Comparison of ENCODE assay signal across 16 cellular contexts in genomic region chr5:59300930-59301329, GRCh38.
"Had no signal": no experiment of that assay in that cellular context is flagged by ENCODE, and none has a peak within 500 bp of the region (broad histone marks: within the 10 kb centered on the region; RNA-seq: fewer than 3 reads in every experiment).

No MANE protein-coding gene starts in this region.

- H3K9me3 Mint-ChIP-seq: stimulated activated naive CD8-positive, alpha-beta T cell treated with anti-CD3 and anti-CD28 coated beads, Interleukin-15, Interleukin-2, amounts not matched to agents 100 ng/mL and 50 ng/mL, for 24 hours had no signal

- H3K36me3 Mint-ChIP-seq: natural killer cell treated with Interleukin-12 subunit alpha and Interleukin-12 subunit beta and Interleukin-15 and Interleukin-18, amount 100 ng/mL, for 72 hours had no signal

- H3K27me3 Mint-ChIP-seq: activated CD4-positive, alpha-beta T cell treated with anti-CD3 and anti-CD28 coated beads for 36 hours; stimulated activated naive CD8-positive, alpha-beta T cell treated with anti-CD3 and anti-CD28 coated beads, Interleukin-15, Interleukin-2, amounts not matched to agents 100 ng/mL and 50 ng/mL, for 24 hours had no signal

- H3K9me3 ChIP-seq: uterus had no signal

- H3K36me3 ChIP-seq: uterus, WERI-Rb-1 had no signal

- H3K4me1 ChIP-seq: uterus had no signal

- H3K27ac ChIP-seq: WERI-Rb-1 had no signal

- H3K4me3 Mint-ChIP-seq: activated CD4-positive, alpha-beta memory T cell treated with anti-CD3 and anti-CD28 coated beads, Interleukin-2, amount 10 ng/mL, durations not matched to agents 7 days and 5 days; activated CD4-positive, alpha-beta T cell treated with anti-CD3 and anti-CD28 coated beads for 36 hours; natural killer cell treated with Interleukin-12 subunit alpha and Interleukin-12 subunit beta and Interleukin-15 and Interleukin-18, amount 100 ng/mL, for 72 hours; stimulated activated naive CD8-positive, alpha-beta T cell treated with anti-CD3 and anti-CD28 coated beads, Interleukin-15, Interleukin-2, amounts not matched to agents 100 ng/mL and 50 ng/mL, for 24 hours had no signal

- H3K27me3 ChIP-seq: uterus had no signal

- H3K27ac Mint-ChIP-seq: activated CD4-positive, alpha-beta memory T cell treated with anti-CD3 and anti-CD28 coated beads, Interleukin-2, amount 10 ng/mL, durations not matched to agents 7 days and 5 days; activated CD4-positive, alpha-beta T cell treated with anti-CD3 and anti-CD28 coated beads for 36 hours; natural killer cell treated with Interleukin-12 subunit alpha and Interleukin-12 subunit beta and Interleukin-15 and Interleukin-18, amount 100 ng/mL, for 72 hours; stimulated activated naive CD8-positive, alpha-beta T cell treated with anti-CD3 and anti-CD28 coated beads, Interleukin-15, Interleukin-2, amounts not matched to agents 100 ng/mL and 50 ng/mL, for 24 hours had no signal

- ATAC-seq: activated CD4-positive, alpha-beta T cell treated with anti-CD3 and anti-CD28 coated beads for 36 hours; natural killer cell treated with Interleukin-12 subunit alpha and Interleukin-12 subunit beta and Interleukin-15 and Interleukin-18, amount 100 ng/mL, for 72 hours had no signal

- DNase-seq: activated CD4-positive, alpha-beta memory T cell treated with anti-CD3 and anti-CD28 coated beads, Interleukin-2, amount 10 ng/mL, durations not matched to agents 7 days and 5 days; activated CD4-positive, alpha-beta T cell treated with anti-CD3 and anti-CD28 coated beads for 36 hours; activated gamma-delta T cell treated with Interleukin-2 at 50 U/mL for 16 hours; activated T-cell treated with anti-CD3 and anti-CD28 coated beads, Interleukin-2, amount 50 U/mL, for 48 hours; central memory CD4-positive, alpha-beta T cell; cortex of kidney; effector memory CD4-positive, alpha-beta T cell; hippocampal formation; stimulated activated CD4-positive, alpha-beta T cell treated with anti-CD3 and anti-CD28 coated beads, Interleukin-4, amount 100 ng/mL, for 1 hour; stimulated activated CD8-positive, alpha-beta memory T cell treated with anti-CD3 and anti-CD28 coated beads, Interleukin-4, amount 100 ng/mL, for 48 hours; T-helper 1 cell; uterus; WERI-Rb-1 had no signal

- H3K4me3 ChIP-seq: lung, uterus had no signal
